Comparison of ENCODE assay signal across 30 cellular contexts in the genomic region with DNA sequence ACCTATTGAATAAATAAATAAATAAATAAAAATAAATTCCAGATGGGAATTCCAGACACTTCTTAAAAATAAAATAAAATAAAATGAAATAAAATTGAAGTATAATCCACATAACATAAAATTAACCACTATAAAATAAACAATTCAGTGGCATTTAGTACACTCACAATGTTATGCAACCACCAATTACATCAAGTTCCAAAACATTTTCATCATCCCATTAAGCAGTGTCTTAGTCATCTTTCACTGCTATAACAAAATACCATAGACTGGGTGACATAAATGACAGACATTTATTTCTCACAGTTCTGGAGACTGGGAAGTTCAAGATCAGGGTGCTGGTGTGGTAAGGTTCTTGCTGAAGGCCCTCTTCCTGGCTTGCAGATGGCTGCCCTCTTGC. TPM values are rescaled to one million over a fixed set of nuclear protein-coding genes. Genes with fewer than 3 reads are reported as not detected.
"Had no signal": no experiment of that assay in that cellular context is flagged by ENCODE, and none has a peak within 500 bp of the region (broad histone marks: within the 10 kb centered on the region; RNA-seq: fewer than 3 reads in every experiment).

No MANE protein-coding gene starts in this region.

- H3K9me3 Mint-ChIP-seq: central memory CD8-positive, alpha-beta T cell; stimulated activated effector memory CD8-positive, alpha-beta T cell treated with anti-CD3 and anti-CD28 coated beads, Interleukin-12 subunit alpha, Interleukin-12 subunit beta, amount 100 ng/mL, for 72 hours had no signal

- FAIRE-seq: colon, small intestine, TTC549 had no signal

- H3K4me1 Mint-ChIP-seq: activated CD4-positive, alpha-beta T cell treated with anti-CD3 and anti-CD28 coated beads, Interleukin-2, amount 10 ng/mL, durations not matched to agents 7 days and 5 days; activated naive CD8-positive, alpha-beta T cell treated with anti-CD3 and anti-CD28 coated beads, Interleukin-2, amount 50 U/mL, for 24 hours; central memory CD8-positive, alpha-beta T cell; neural crest cell; stimulated activated effector memory CD8-positive, alpha-beta T cell treated with anti-CD3 and anti-CD28 coated beads, Interleukin-12 subunit alpha, Interleukin-12 subunit beta, amount 100 ng/mL, for 72 hours; stimulated activated naive CD8-positive, alpha-beta T cell treated with anti-CD3 and anti-CD28 coated beads, Interleukin-15, amount 100 ng/mL, for 72 hours had no signal

- DNase-seq: activated CD4-positive, alpha-beta T cell treated with anti-CD3 and anti-CD28 coated beads, Interleukin-2, amount 10 ng/mL, durations not matched to agents 7 days and 5 days; activated CD4-positive, CD25-positive, alpha-beta regulatory T cell treated with anti-CD3 and anti-CD28 coated beads, Interleukin-2, amount 50 U/mL, for 72 hours; activated CD8-positive, alpha-beta T cell treated with anti-CD3 and anti-CD28 coated beads for 36 hours; activated gamma-delta T cell; activated naive CD4-positive, alpha-beta T cell treated with anti-CD3 and anti-CD28 coated beads, Interleukin-2, amount 50 U/mL, for 16 hours; activated naive CD8-positive, alpha-beta T cell treated with anti-CD3 and anti-CD28 coated beads, Interleukin-2, amount 50 U/mL, for 24 hours; anterior cingulate cortex; body of pancreas; effector memory CD8-positive, alpha-beta T cell; esophagus squamous epithelium; foreskin keratinocyte; kidney glomerular epithelial cell; left lung; naive thymus-derived CD4-positive, alpha-beta T cell; occipital lobe; posterior cingulate gyrus; right lobe of liver; small intestine; stimulated activated CD4-positive, alpha-beta T cell treated with anti-CD3 and anti-CD28 coated beads, Interleukin-2, amount 100 ng/mL, for 24 hours; stimulated activated naive CD8-positive, alpha-beta T cell treated with anti-CD3 and anti-CD28 coated beads, Interleukin-15, amount 100 ng/mL, for 72 hours; tibial artery; WERI-Rb-1 had no signal

- H3K36me3 ChIP-seq: esophagus squamous epithelium, left lung, right lobe of liver, tibial artery, WERI-Rb-1 had no signal

- H3K36me3 Mint-ChIP-seq: stimulated activated effector memory CD8-positive, alpha-beta T cell treated with anti-CD3 and anti-CD28 coated beads, Interleukin-12 subunit alpha, Interleukin-12 subunit beta, amount 100 ng/mL, for 72 hours had no signal

- H3K9me3 ChIP-seq: body of pancreas, right lobe of liver had no signal

- H3K4me1 ChIP-seq: body of pancreas, esophagus squamous epithelium, foreskin keratinocyte, left lung, right lobe of liver, tibial artery had no signal

- H3K27ac Mint-ChIP-seq: activated CD4-positive, alpha-beta T cell treated with anti-CD3 and anti-CD28 coated beads, Interleukin-2, amount 10 ng/mL, durations not matched to agents 7 days and 5 days; activated CD8-positive, alpha-beta T cell treated with anti-CD3 and anti-CD28 coated beads for 36 hours; activated naive CD8-positive, alpha-beta T cell treated with anti-CD3 and anti-CD28 coated beads, Interleukin-2, amount 50 U/mL, for 24 hours; activated T-helper 1 cell treated with anti-CD3 and anti-CD28 coated beads, Interleukin-12 subunit alpha, Interleukin-12 subunit beta, Interleukin-2, Interleukin-4 antibody, amounts not matched to agents 30 ng/mL and 10 ng/mL and 1 ng/mL, durations not matched to agents 14 hours and 24 hours and 36 hours; effector memory CD8-positive, alpha-beta T cell; naive thymus-derived CD4-positive, alpha-beta T cell; stimulated activated effector memory CD8-positive, alpha-beta T cell treated with anti-CD3 and anti-CD28 coated beads, Interleukin-12 subunit alpha, Interleukin-12 subunit beta, amount 100 ng/mL, for 72 hours had no signal

- H3K27ac ChIP-seq: body of pancreas, esophagus squamous epithelium, foreskin keratinocyte, left lung, right lobe of liver, tibial artery, WERI-Rb-1 had no signal

- H3K4me3 Mint-ChIP-seq: activated CD4-positive, alpha-beta T cell treated with anti-CD3 and anti-CD28 coated beads, Interleukin-2, amount 10 ng/mL, durations not matched to agents 7 days and 5 days; activated CD8-positive, alpha-beta T cell treated with anti-CD3 and anti-CD28 coated beads for 36 hours; activated naive CD8-positive, alpha-beta T cell treated with anti-CD3 and anti-CD28 coated beads, Interleukin-2, amount 50 U/mL, for 24 hours; activated T-helper 1 cell treated with anti-CD3 and anti-CD28 coated beads, Interleukin-12 subunit alpha, Interleukin-12 subunit beta, Interleukin-2, Interleukin-4 antibody, amounts not matched to agents 30 ng/mL and 10 ng/mL and 1 ng/mL, durations not matched to agents 14 hours and 24 hours and 36 hours; central memory CD8-positive, alpha-beta T cell; effector memory CD8-positive, alpha-beta T cell; naive thymus-derived CD4-positive, alpha-beta T cell; neural crest cell; stimulated activated effector memory CD8-positive, alpha-beta T cell treated with anti-CD3 and anti-CD28 coated beads, Interleukin-12 subunit alpha, Interleukin-12 subunit beta, amount 100 ng/mL, for 72 hours; stimulated activated naive CD8-positive, alpha-beta T cell treated with anti-CD3 and anti-CD28 coated beads, Interleukin-15, amount 100 ng/mL, for 72 hours had no signal

- H3K4me3 ChIP-seq: body of pancreas, esophagus squamous epithelium, left lung, right lobe of liver, tibial artery had no signal

- H3K27me3 Mint-ChIP-seq: activated CD4-positive, alpha-beta T cell treated with anti-CD3 and anti-CD28 coated beads, Interleukin-2, amount 10 ng/mL, durations not matched to agents 7 days and 5 days; activated naive CD8-positive, alpha-beta T cell treated with anti-CD3 and anti-CD28 coated beads, Interleukin-2, amount 50 U/mL, for 24 hours; stimulated activated naive CD8-positive, alpha-beta T cell treated with anti-CD3 and anti-CD28 coated beads, Interleukin-15, amount 100 ng/mL, for 72 hours had no signal

- ATAC-seq: activated CD8-positive, alpha-beta T cell treated with anti-CD3 and anti-CD28 coated beads for 36 hours; activated naive CD8-positive, alpha-beta T cell treated with anti-CD3 and anti-CD28 coated beads, Interleukin-2, amount 50 U/mL, for 24 hours; body of pancreas; effector memory CD8-positive, alpha-beta T cell; foreskin keratinocyte; left lung; naive thymus-derived CD4-positive, alpha-beta T cell; right lobe of liver; stimulated activated effector memory CD8-positive, alpha-beta T cell treated with anti-CD3 and anti-CD28 coated beads, Interleukin-12 subunit alpha, Interleukin-12 subunit beta, amount 100 ng/mL, for 72 hours; stimulated activated naive CD8-positive, alpha-beta T cell treated with anti-CD3 and anti-CD28 coated beads, Interleukin-15, amount 100 ng/mL, for 72 hours had no signal

RNA-seq across cellular contexts. Expression of gene PROKR1, which starts 22.6 kb away (rescaled TPM):
- total RNA-seq: activated CD4-positive, alpha-beta T cell treated with anti-CD3 and anti-CD28 coated beads, Interleukin-2, amount 10 ng/mL, durations not matched to agents 7 days and 5 days; activated CD8-positive, alpha-beta T cell treated with anti-CD3 and anti-CD28 coated beads for 36 hours; activated T-helper 1 cell treated with anti-CD3 and anti-CD28 coated beads, Interleukin-12 subunit alpha, Interleukin-12 subunit beta, Interleukin-2, Interleukin-4 antibody, amounts not matched to agents 30 ng/mL and 10 ng/mL and 1 ng/mL, durations not matched to agents 14 hours and 24 hours and 36 hours; body of pancreas; esophagus squamous epithelium; foreskin keratinocyte; left lung; lung microvascular endothelial cell; naive thymus-derived CD4-positive, alpha-beta T cell; right lobe of liver; ureter had no signal
- polyA plus RNA-seq: foreskin keratinocyte; naive thymus-derived CD4-positive, alpha-beta T cell had no signal
